8 cellular contexts compared by ENCODE assay signal in the genomic region with DNA sequence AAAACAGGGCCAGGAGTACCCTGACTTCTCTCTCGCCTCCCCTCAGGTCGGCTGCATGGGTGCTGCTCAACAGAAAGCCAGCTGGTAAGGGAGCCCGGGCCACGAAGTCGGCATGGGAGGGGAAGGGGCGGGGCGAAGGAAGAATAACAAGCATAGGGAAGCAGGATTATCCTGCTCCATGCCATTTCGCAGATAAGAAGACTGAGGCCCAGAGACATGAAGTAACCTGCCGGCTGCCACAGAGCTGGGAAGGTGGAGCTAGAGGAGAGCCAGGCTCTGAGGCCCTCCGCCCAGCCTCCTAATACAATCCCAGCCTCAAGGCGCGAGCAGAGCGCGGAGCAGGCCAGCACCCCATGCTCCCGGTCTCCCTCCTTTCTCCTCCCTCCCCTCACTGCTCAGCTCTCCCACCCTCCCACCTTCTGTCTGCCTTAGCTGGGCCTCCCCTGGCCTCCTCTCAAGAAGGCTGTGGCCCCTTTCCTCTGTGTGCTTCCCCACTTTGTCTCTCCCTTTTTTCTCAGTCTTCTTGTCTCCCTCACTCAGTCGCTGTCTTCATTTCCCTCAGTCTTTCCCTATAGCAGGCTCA. TPM values are rescaled to one million over a fixed set of nuclear protein-coding genes. Genes with fewer than 3 reads are reported as not detected.
A peak's percentile ranks its signal among the peaks of the same experiment; 100 is the strongest.
DNase-seq lines count a peak whose midpoint lies in the region; ATAC-seq and TF ChIP-seq lines count a peak whose summit lies in the region.

No MANE protein-coding gene starts in this region.

- H3K9me3 ChIP-seq in esophagus (ENCODE audit: control insufficient read depth in 2 of 2, insufficient read depth in 1 of 2, low read depth in 1 of 2, low read length in 1 of 2): no peaks in the 10 kb centered on the region

- peaks cover 0 to 20% of the 10 kb centered on the region in 2 donors for H3K4me1 ChIP-seq in esophagus (ENCODE audit: control insufficient read depth in 2 of 2, insufficient read depth in 2 of 2, low read length in 1 of 2)

- no peaks in the 10 kb centered on the region for H3K27me3 Mint-ChIP-seq in osteocyte (ENCODE audit: unreplicated experiment)

- H3K27ac Mint-ChIP-seq in osteocyte (ENCODE audit: unreplicated experiment): peak overlapping the region; percentile 97

- TF ChIP-seq CTCF in AG09309 (IDR thresholded peaks at IDR 0.05; ENCODE audit: control insufficient read depth, insufficient read depth, low read depth, low read length, missing control alignments) (no peak), osteocyte (IDR thresholded peaks at IDR 0.05) (no peak)

- no peaks in the 10 kb centered on the region for H3K36me3 ChIP-seq in esophagus (ENCODE audit: control insufficient read depth in 2 of 2, insufficient read depth in 2 of 2, low read length in 1 of 2)

- H3K9me3 Mint-ChIP-seq in osteocyte (ENCODE audit: unreplicated experiment): no peaks in the 10 kb centered on the region

- H3K4me1 Mint-ChIP-seq in osteocyte (ENCODE audit: unreplicated experiment): peaks cover 10% of the 10 kb centered on the region

- no peaks in the 10 kb centered on the region for H3K36me3 Mint-ChIP-seq in osteocyte (ENCODE audit: unreplicated experiment)

- WGBS in esophagus, 2 donors: 25 to 27% methylated on average over 16 of the region's 16 CpGs

- DNase-seq in AG09309 (ENCODE audit: low read depth) (no peak), RKO (ENCODE audit: low spot score) (peak; percentile 46), osteocyte (ENCODE audit: extremely low spot score, unreplicated experiment) (no peak), COLO829 (ENCODE audit: low spot score) (no peak)

- H3K4me3 Mint-ChIP-seq in osteocyte (ENCODE audit: unreplicated experiment): peak overlapping the region; percentile 79

- peak; percentile 26 for ATAC-seq in GM21515 (IDR thresholded peaks at IDR 0.05; ENCODE audit: unreplicated experiment)
- no peak for ATAC-seq in HG02642 (IDR thresholded peaks at IDR 0.05; ENCODE audit: poor library complexity, unreplicated experiment)
- no peak for ATAC-seq in HG03045 (IDR thresholded peaks at IDR 0.05; ENCODE audit: unreplicated experiment)

- peak overlapping the region; percentile 91 to 92 for H3K27ac ChIP-seq in esophagus (ENCODE audit: low read depth in 2 of 2, low read length in 1 of 2)

- no peaks in the 10 kb centered on the region for H3K27me3 ChIP-seq in esophagus (ENCODE audit: control insufficient read depth in 1 of 2, insufficient read depth in 2 of 2, low read length in 2 of 2)

- H3K4me3 ChIP-seq in AG09309 (ENCODE audit: control insufficient read depth, low read depth, low read length) (peak overlapping the region; percentile 13; the same call in 1 of the 2 replicates), esophagus (ENCODE audit: low read depth in 1 of 2, low read length in 2 of 2) (peak overlapping the region in 1 of 2 donors; percentile 0)

RNA-seq across cellular contexts. Expression of a gene that starts 13.2 kb away (rescaled TPM):
- polyA plus RNA-seq in esophagus: 100 to 1,000 TPM; 202 to 211 TPM
- 89.0 and 89.7 TPM in 2 replicates for total RNA-seq in osteocyte

RNA-seq across cellular contexts. Expression of a gene that starts 25.3 kb away (rescaled TPM):
- polyA plus RNA-seq in esophagus: 10 to 100 TPM; 31.7 to 36.6 TPM
- total RNA-seq in osteocyte: 23.2 and 23.4 TPM in 2 replicates
